9 cellular contexts compared by ENCODE assay signal in genomic region chr12:99983721-99984258, GRCh38. TPM values are rescaled to one million over a fixed set of nuclear protein-coding genes. Genes with fewer than 3 reads are reported as not detected.
A peak's percentile ranks its signal among the peaks of the same experiment; 100 is the strongest.
DNase-seq lines count a peak whose midpoint lies in the region; ATAC-seq, FAIRE-seq and TF ChIP-seq lines count a peak whose summit lies in the region.
"Had no signal": no experiment of that assay in that cellular context is flagged by ENCODE, and none has a peak within 500 bp of the region (broad histone marks: within the 10 kb centered on the region; RNA-seq: fewer than 3 reads in every experiment).

No MANE protein-coding gene starts in this region.

- H2BK15ac ChIP-seq in mesendoderm (replicated peaks; ENCODE audit: low read depth): no peak overlapping the region

- H3K4me3 ChIP-seq in breast epithelium (peak overlapping the region; percentile 53 to 84 (median 72)), mesendoderm (ENCODE audit: low read length) (no peak overlapping the region), uterus (peak overlapping the region; percentile 57 to 66)

- FAIRE-seq in RCC 7860 (lab: Jason Lieb, UNC): no peak
- FAIRE-seq: GM18507 had no signal

- H2BK5ac ChIP-seq in mesendoderm (ENCODE audit: low read length): no peak overlapping the region

- no peaks in the 10 kb centered on the region for H3K4me1 ChIP-seq in breast epithelium
- H3K4me1 ChIP-seq in mesendoderm (ENCODE audit: control insufficient read depth, low read depth, low read length): peaks cover 4% of the 10 kb centered on the region
- no peaks in the 10 kb centered on the region for H3K4me1 ChIP-seq in uterus

- peak overlapping the region; percentile 77 to 84 for H3K27ac ChIP-seq in breast epithelium
- no peak overlapping the region for H3K27ac ChIP-seq in mesendoderm (ENCODE audit: low read depth, low read length)
- H3K27ac ChIP-seq in uterus: peak overlapping the region; percentile 65 to 80

- intact Hi-C loops in breast epithelium (cut with DNase I; ENCODE audit: low total_unique reads): no loop called here
- intact Hi-C loops in uterus (cut with DNase I; ENCODE audit: low total_unique reads): no loop called here

- TF ChIP-seq CTCF in breast epithelium (IDR thresholded peaks at IDR 0.05) (no peak), uterus (IDR thresholded peaks at IDR 0.05) (no peak)

- H4K8ac ChIP-seq in mesendoderm (ENCODE audit: low read depth, low read length): no peak overlapping the region

- DNase-seq in Ammon's horn (ENCODE audit: low spot score) (peak; percentile 23), NCI-H1417 treated with DMSO at 0.1 percent for 48 hours (lab: John Stamatoyannopoulos, UW) (peak; percentile 34), breast epithelium (ENCODE audit: low spot score in 2 of 2) (no peak), mesendoderm (peak; percentile 20), uterus (peak in 1 of 2 donors; percentile 13), RCC 7860 (ENCODE audit: low spot score) (no peak)

- no peaks in the 10 kb centered on the region for H3K79me2 ChIP-seq in mesendoderm (ENCODE audit: control insufficient read depth, insufficient read depth, low read length)

- H3K27me3 ChIP-seq in breast epithelium (no peaks in the 10 kb centered on the region), mesendoderm (ENCODE audit: insufficient read depth, low read length, poor library complexity) (peaks cover 4% of the 10 kb centered on the region), uterus (no peaks in the 10 kb centered on the region)

- no peak overlapping the region for H3K4ac ChIP-seq in mesendoderm (ENCODE audit: low read depth, low read length)

- no peaks in the 10 kb centered on the region for H3K79me1 ChIP-seq in mesendoderm (ENCODE audit: low read length)

- no peak overlapping the region for H2AK5ac ChIP-seq in mesendoderm (ENCODE audit: low read length)

- H3K36me3 ChIP-seq in breast epithelium (no peaks in the 10 kb centered on the region), mesendoderm (ENCODE audit: control insufficient read depth, insufficient read depth, low read length) (no peaks in the 10 kb centered on the region), uterus (no peaks in the 10 kb centered on the region)

- no peak overlapping the region for H3K4me2 ChIP-seq in mesendoderm (ENCODE audit: low read length)

- TF ChIP-seq POLR2A in breast epithelium (IDR thresholded peaks at IDR 0.05) (no peak), uterus (IDR thresholded peaks at IDR 0.05) (no peak)

- ATAC-seq in GM21360 (IDR thresholded peaks at IDR 0.05; ENCODE audit: unreplicated experiment) (no peak), HG02970 (IDR thresholded peaks at IDR 0.05; ENCODE audit: low FRiP score, unreplicated experiment) (no peak)

- H4K5ac ChIP-seq in mesendoderm (ENCODE audit: low read length): no peak overlapping the region

- H3K56ac ChIP-seq in mesendoderm (ENCODE audit: low read length): peak overlapping the region; percentile 84

- WGBS in mesendoderm (ENCODE audit: extremely low coverage, insufficient coverage, low lambda C conversion rate): no CpG with 5 or more reads among the region's 16 CpGs

- no peak overlapping the region for H3K23ac ChIP-seq in mesendoderm (ENCODE audit: low read length)

- H3K18ac ChIP-seq in mesendoderm (ENCODE audit: low read length): no peak overlapping the region

- no peak overlapping the region for H3K9ac ChIP-seq in mesendoderm (ENCODE audit: low read length)

- no peaks in the 10 kb centered on the region for H3K9me3 ChIP-seq in breast epithelium
- H3K9me3 ChIP-seq in uterus: no peaks in the 10 kb centered on the region

- no peak overlapping the region for H2BK120ac ChIP-seq in mesendoderm (ENCODE audit: low read depth, low read length)

RNA-seq across cellular contexts. Expression of gene ANKS1B, which starts 0.9 kb away (rescaled TPM):
- 100 to 1,000 TPM in 1 of 3 donors, 10 to 100 TPM in 2; 16.6 to 115 (median 32.4) TPM for total RNA-seq in breast epithelium
- polyA plus RNA-seq in mesendoderm (2013, experiment 1 of 2): 1.3 TPM
- 1.3 TPM for polyA plus RNA-seq in mesendoderm (2013, experiment 2 of 2)
- 10 to 100 TPM; 16.6 to 62.6 (median 40.2) TPM for total RNA-seq in uterus

Comparison
In these comparisons a context has a peak if more than half of its experiments do, and no peak if none do; other contexts are left out.
1. DNase-seq: peak in Ammon's horn (single experiment), NCI-H1417 treated with DMSO at 0.1 percent for 48 hours (single experiment) and mesendoderm (single experiment); none in breast epithelium (0 of 2) and RCC 7860 (single experiment).